In genomic region chr19:3721131-3721899, GRCh38 we compare ENCODE assay signal across 8 cellular contexts. TPM values are rescaled to one million over a fixed set of nuclear protein-coding genes. Genes with fewer than 3 reads are reported as not detected.
A peak's percentile ranks its signal among the peaks of the same experiment; 100 is the strongest.
DNase-seq lines count a peak whose midpoint lies in the region; ATAC-seq and TF ChIP-seq lines count a peak whose summit lies in the region.

No MANE protein-coding gene starts in this region.

- no peak for TF ChIP-seq CTCF in LNCaP clone FGC (IDR thresholded peaks at IDR 0.05; ENCODE audit: control insufficient read depth, extremely low read depth, insufficient read depth)
- TF ChIP-seq CTCF in fibroblast of the aortic adventitia (IDR thresholded peaks at IDR 0.05; ENCODE audit: insufficient read depth, low read length): no peak
- TF ChIP-seq CTCF in neural crest cell (conservative IDR thresholded peaks at IDR 0.05): no peak

- peaks cover 75% of the 10 kb centered on the region for H3K27me3 Mint-ChIP-seq in neural crest cell (ENCODE audit: low read depth)

- no peaks in the 10 kb centered on the region for H3K36me3 Mint-ChIP-seq in neural crest cell (ENCODE audit: low read depth)

- H3K4me1 Mint-ChIP-seq in neural crest cell: no peaks in the 10 kb centered on the region

- H3K4me3 Mint-ChIP-seq in neural crest cell: no peak overlapping the region

- H3K4me3 ChIP-seq in LNCaP clone FGC (ENCODE audit: low read depth, low read length) (peak overlapping the region; percentile 60), fibroblast of the aortic adventitia (ENCODE audit: low read depth, low read length) (no peak overlapping the region)

- H3K9me3 Mint-ChIP-seq in neural crest cell: no peaks in the 10 kb centered on the region

- no peak for ATAC-seq in HG03039 (IDR thresholded peaks at IDR 0.05; ENCODE audit: unreplicated experiment)

- DNase-seq in DMS 273 (lab: John Stamatoyannopoulos, UW; ENCODE audit: unreplicated experiment) (peak; percentile 96), LNCaP clone FGC (ENCODE audit: low read depth) (peak; percentile 84), RPMI8226 (peak; percentile 98), fibroblast of the aortic adventitia (ENCODE audit: low read depth) (peak; percentile 73), neural crest cell (ENCODE audit: low read depth, low spot score) (peak; percentile 83), stromal cell of bone marrow (ENCODE audit: low read depth) (peak; percentile 43)
- DNase-seq in activated effector memory CD4-positive, alpha-beta T cell treated with anti-CD3 and anti-CD28 coated beads, Interleukin-2, amount 50 U/mL, for 16 hours: peak; percentile 96

- no peak overlapping the region for H3K27ac Mint-ChIP-seq in neural crest cell (ENCODE audit: unreplicated experiment)

RNA-seq across cellular contexts. Expression of gene TJP3, which starts 13.1 kb away (rescaled TPM):
- total RNA-seq in fibroblast of the aortic adventitia (ENCODE audit: low replicate concordance) (not detected in 2 replicates), neural crest cell (not detected in 2 replicates)

RNA-seq across cellular contexts. Expression of gene PIP5K1C, which starts 21.0 kb away (rescaled TPM):
- 12.8 and 32.2 TPM in 2 replicates for total RNA-seq in fibroblast of the aortic adventitia (ENCODE audit: low replicate concordance)
- 39.5 and 40.1 TPM in 2 replicates for total RNA-seq in neural crest cell

RNA-seq across cellular contexts. Expression of gene APBA3, which starts 40.2 kb away (rescaled TPM):
- 15.5 and 39.5 TPM in 2 replicates for total RNA-seq in fibroblast of the aortic adventitia (ENCODE audit: low replicate concordance)
- total RNA-seq in neural crest cell: 22.8 and 24.5 TPM in 2 replicates

RNA-seq across cellular contexts. Expression of gene MRPL54, which starts 41.2 kb away (rescaled TPM):
- 38.8 and 60.5 TPM in 2 replicates for total RNA-seq in fibroblast of the aortic adventitia (ENCODE audit: low replicate concordance)
- total RNA-seq in neural crest cell: 41.7 and 41.9 TPM in 2 replicates

RNA-seq across cellular contexts. Expression of gene RAX2, which starts 50.7 kb away (rescaled TPM):
- total RNA-seq in fibroblast of the aortic adventitia (ENCODE audit: low replicate concordance) (not detected in 2 replicates), neural crest cell (not detected in 2 replicates)

Comparison
In these comparisons a context has a peak if more than half of its experiments do, and no peak if none do; other contexts are left out.
1. DNase-seq: peak in every context shown above with its lines; median percentile 98 in RPMI8226; 96 in DMS 273; 96 in activated effector memory CD4-positive, alpha-beta T cell treated with anti-CD3 and anti-CD28 coated beads, Interleukin-2, amount 50 U/mL, for 16 hours; 84 in LNCaP clone FGC; 83 in neural crest cell; 73 in fibroblast of the aortic adventitia; 43 in stromal cell of bone marrow.